ENCODE assay signal across 23 cellular contexts in genomic region chr9:77474903-77475302, GRCh38.
DNase-seq lines count a peak whose midpoint lies in the region; ATAC-seq lines count a peak whose summit lies in the region.
"Had no signal": no experiment of that assay in that cellular context is flagged by ENCODE, and none has a peak within 500 bp of the region (broad histone marks: within the 10 kb centered on the region; RNA-seq: fewer than 3 reads in every experiment).

No MANE protein-coding gene starts in this region.

- H3K27me3 ChIP-seq in GM23248 (replicated peaks; ENCODE audit: insufficient read depth): no peaks in the 10 kb centered on the region
- H3K27me3 ChIP-seq: BE2C had no signal

- in situ Hi-C loops in GM23248 (cut with MboI): no loop called here

- peaks cover 42% of the 10 kb centered on the region for H3F3A ChIP-seq in GM23248 (ENCODE audit: insufficient read depth)

- ATAC-seq in activated naive CD4-positive, alpha-beta T cell treated with anti-CD3 and anti-CD28 coated beads, Interleukin-2, amount 50 U/mL, for 72 hours: no peak
- ATAC-seq in left colon: peak; percentile 91
- no peak for ATAC-seq in HG02884 (IDR thresholded peaks at IDR 0.05; ENCODE audit: unreplicated experiment)
- ATAC-seq in HG03039 (IDR thresholded peaks at IDR 0.05; ENCODE audit: unreplicated experiment): no peak
- ATAC-seq: GM23338 had no signal

- no peaks in the 10 kb centered on the region for H3K9me2 ChIP-seq in GM23248 (ENCODE audit: insufficient read depth)

- peaks cover 32% of the 10 kb centered on the region for H3K4me1 ChIP-seq in GM23248 (ENCODE audit: insufficient read depth)
- H3K4me1 ChIP-seq: BE2C, HAP-1 had no signal

- no peaks in the 10 kb centered on the region for H4K20me1 ChIP-seq in GM23248 (ENCODE audit: insufficient read depth)

- H3K36me3 Mint-ChIP-seq in activated naive CD4-positive, alpha-beta T cell treated with anti-CD3 and anti-CD28 coated beads for 36 hours (ENCODE audit: low read depth): peaks cover 3% of the 10 kb centered on the region
- H3K36me3 Mint-ChIP-seq in activated naive CD4-positive, alpha-beta T cell treated with anti-CD3 and anti-CD28 coated beads, Interleukin-2, amount 50 U/mL, for 72 hours: peaks cover 5 to 24% of the 10 kb centered on the region in 2 donors
- H3K36me3 Mint-ChIP-seq: CD4-positive, alpha-beta memory T cell; IgD-negative memory B cell had no signal

- no peak overlapping the region for H3K9ac ChIP-seq in GM23248

- 0 out of 2 replicates have a peak overlapping the region, but pooled peaks have one; percentile 62 for H2AFZ ChIP-seq in GM23248
- H2AFZ ChIP-seq: GM23338, PC-9 had no signal

- peaks cover 27% of the 10 kb centered on the region for H3K4me1 Mint-ChIP-seq in activated naive CD4-positive, alpha-beta T cell treated with anti-CD3 and anti-CD28 coated beads for 36 hours (ENCODE audit: low read depth)

- peak overlapping the region; percentile 91 for H3K27ac Mint-ChIP-seq in activated naive CD4-positive, alpha-beta T cell treated with anti-CD3 and anti-CD28 coated beads for 36 hours
- peak overlapping the region in 1 of 2 donors; percentile 91 for H3K27ac Mint-ChIP-seq in activated naive CD4-positive, alpha-beta T cell treated with anti-CD3 and anti-CD28 coated beads, Interleukin-2, amount 50 U/mL, for 72 hours
- H3K27ac Mint-ChIP-seq: GM23338, IgD-negative memory B cell had no signal

- H3K27ac ChIP-seq in GM23248: peak overlapping the region; percentile 85; the same call in 1 of the 2 replicates
- H3K27ac ChIP-seq: PC-9 had no signal

- no peak overlapping the region for H3K4me3 Mint-ChIP-seq in activated naive CD4-positive, alpha-beta T cell treated with anti-CD3 and anti-CD28 coated beads for 36 hours
- H3K4me3 Mint-ChIP-seq: GM23338 had no signal

- 74 to 77% methylated on average over 3 of the region's 3 CpGs for WGBS in GM23248 (ENCODE audit: low coverage in 1 of 2, low lambda C conversion rate in 2 of 2, missing lambda C conversion rate in 2 of 2), 2 experiments

- H3K9me3 Mint-ChIP-seq in activated naive CD4-positive, alpha-beta T cell treated with anti-CD3 and anti-CD28 coated beads for 36 hours: peaks cover 12% of the 10 kb centered on the region
- H3K9me3 Mint-ChIP-seq in activated naive CD4-positive, alpha-beta T cell treated with anti-CD3 and anti-CD28 coated beads, Interleukin-2, amount 50 U/mL, for 72 hours: peaks cover 5 to 16% of the 10 kb centered on the region in 2 donors

- H3K4me3 ChIP-seq in GM23248: no peak overlapping the region
- H3K4me3 ChIP-seq: GM23338, HAP-1, PC-9 had no signal

- 0 out of 2 replicates have a peak, but pooled peaks cover 6% of the 10 kb centered on the region for H3K36me3 ChIP-seq in GM23248 (ENCODE audit: low read depth)
- H3K36me3 ChIP-seq: BE2C, HAP-1 had no signal

- H3K27me3 Mint-ChIP-seq in activated naive CD4-positive, alpha-beta T cell treated with anti-CD3 and anti-CD28 coated beads for 36 hours (ENCODE audit: low read depth): no peaks in the 10 kb centered on the region
- H3K27me3 Mint-ChIP-seq: CD4-positive, alpha-beta memory T cell; IgD-negative memory B cell had no signal

- H3K79me2 ChIP-seq in GM23248 (ENCODE audit: insufficient read depth): no peaks in the 10 kb centered on the region

- no peak overlapping the region for H3K4me2 ChIP-seq in GM23248 (ENCODE audit: unreplicated experiment)
- H3K4me2 ChIP-seq: GM23338, PC-9 had no signal

- intact Hi-C loops in activated naive CD4-positive, alpha-beta T cell treated with anti-CD3 and anti-CD28 coated beads for 36 hours (cut with micrococcal nuclease): loop anchor here (5.0 to 10.0 kb wide), 3 partner anchors 762 to 1038 kb away; partner anchors contain the start of genes CEP78 and PSAT1
- intact Hi-C loops in left colon (cut with DNase I, micrococcal nuclease): no loop called here

- no peaks in the 10 kb centered on the region for H3K9me3 ChIP-seq in GM23248 (ENCODE audit: low read depth)
- H3K9me3 ChIP-seq: BE2C, HAP-1 had no signal

- DNase-seq in activated naive CD4-positive, alpha-beta T cell treated with anti-CD3 and anti-CD28 coated beads for 36 hours: no peak
- DNase-seq in activated naive CD4-positive, alpha-beta T cell treated with anti-CD3 and anti-CD28 coated beads, Interleukin-2, amount 50 U/mL, for 72 hours (ENCODE audit: low spot score in 2 of 2): no peak
- DNase-seq in GM23248 (no peak), left colon (no peak), activated T-cell treated with anti-CD3 and anti-CD28 coated beads for 4 hours (no peak)
- DNase-seq: BE2C; Calu3; CD4-positive, alpha-beta memory T cell; DMS153; MV-4-11; NCI-H1105 treated with DMSO at 0.1 percent for 48 hours; NCI-H2029 treated with DMSO at 0.1 percent for 48 hours; NCI-H226; NCI-H510A treated with DMSO at 0.1 percent for 48 hours; NCI-H748 treated with DMSO at 0.1 percent for 48 hours; PC-9; RPMI8226; SHP77 had no signal

- CTCF ChIA-PET in activated naive CD4-positive, alpha-beta T cell treated with anti-CD3 and anti-CD28 coated beads for 36 hours (lab: Charles Lee): interaction anchor here (1.3 to 3.1 kb wide), 3 partner anchors 13 to 19 kb away, joined by 3 to 27 read pairs (median 5); no protein-coding TSS in a partner anchor
